In genomic region chr1:58755468-58755872, GRCh38 we compare ENCODE assay signal across 1 cellular context.
TF ChIP-seq lines count a peak whose summit lies in the region.

No MANE protein-coding gene starts in this region.

TF ChIP-seq in SK-N-SH, 30 proteins besides CTCF, POLR2A, EP300 and RAD21 (continued from another document):
- TF ChIP-seq ZBTB33 (IDR thresholded peaks at IDR 0.05; ENCODE audit: borderline replicate concordance, low read depth), result peak; percentile 72
- TF ChIP-seq USF2 (IDR thresholded peaks at IDR 0.05; ENCODE audit: borderline replicate concordance, low read depth, low read length), result no peak
- no peak for TF ChIP-seq EZH2phosphoT487 (IDR thresholded peaks at IDR 0.05; ENCODE audit: borderline replicate concordance, low read depth)
- TF ChIP-seq MEF2A (IDR thresholded peaks at IDR 0.05; ENCODE audit: borderline replicate concordance, low read depth), result peak; percentile 72; the same call in 1 of the 2 replicates
- TF ChIP-seq MXI1 (IDR thresholded peaks at IDR 0.05; ENCODE audit: low read depth, low read length), result no peak
- peak; percentile 64; the same call in 1 of the 2 replicates for TF ChIP-seq ELF1 (IDR thresholded peaks at IDR 0.05)
- no peak for TF ChIP-seq NRF1 (IDR thresholded peaks at IDR 0.05; ENCODE audit: low read depth, low read length)
- peak; percentile 97 for TF ChIP-seq TEAD4 (IDR thresholded peaks at IDR 0.05; ENCODE audit: borderline replicate concordance, insufficient read depth)
- no peak for TF ChIP-seq CHD2 (IDR thresholded peaks at IDR 0.05; ENCODE audit: low read length, partially characterized antibody)
- TF ChIP-seq POLR2AphosphoS5 (IDR thresholded peaks at IDR 0.05; ENCODE audit: low read depth, low read length), result no peak; the same call in 1 of the 2 replicates
TF ChIP-seq in SK-N-SH: peak in this region for 17.
